In genomic region chr1:239805042-239805441, GRCh38 we compare ENCODE assay signal across 21 cellular contexts.
A peak's percentile ranks its signal among the peaks of the same experiment; 100 is the strongest.
DNase-seq lines count a peak whose midpoint lies in the region; ATAC-seq and TF ChIP-seq lines count a peak whose summit lies in the region.
"Had no signal": no experiment of that assay in that cellular context is flagged by ENCODE, and none has a peak within 500 bp of the region (broad histone marks: within the 10 kb centered on the region; RNA-seq: fewer than 3 reads in every experiment).

No MANE protein-coding gene starts in this region.

- H3K36me3 Mint-ChIP-seq in MCF 10A (ENCODE audit: insufficient read depth, unreplicated experiment) = no peaks in the 10 kb centered on the region
- no peaks in the 10 kb centered on the region for H3K36me3 Mint-ChIP-seq in endodermal cell (ENCODE audit: low read depth)
- H3K36me3 Mint-ChIP-seq: CD4-positive, CD25-positive, alpha-beta regulatory T cell had no signal

- H3K27ac Mint-ChIP-seq in MCF 10A (ENCODE audit: low read depth, unreplicated experiment) = no peak overlapping the region
- H3K27ac Mint-ChIP-seq in endodermal cell = no peak overlapping the region
- H3K27ac Mint-ChIP-seq: CD4-positive, CD25-positive, alpha-beta regulatory T cell had no signal

- no peak overlapping the region for H3K27ac ChIP-seq in breast epithelium
- no peak overlapping the region for H3K27ac ChIP-seq in endodermal cell (ENCODE audit: low read depth, low read length)
- no peak overlapping the region for H3K27ac ChIP-seq in testis
- H3K27ac ChIP-seq: HL-60, SJCRH30 had no signal

- WGBS in endodermal cell (ENCODE audit: insufficient coverage in 1 of 2, insufficient read length in 1 of 2), 2 experiments = 92 to 100% methylated on average over 2 to 4 of the region's 4 CpGs
- WGBS in testis, 2 donors = 94 to 100% methylated on average over 4 of the region's 4 CpGs

- H3K27me3 Mint-ChIP-seq in MCF 10A (ENCODE audit: insufficient read depth, unreplicated experiment) = no peaks in the 10 kb centered on the region
- no peaks in the 10 kb centered on the region for H3K27me3 Mint-ChIP-seq in endodermal cell (ENCODE audit: insufficient read depth)

- DNase-seq in MCF 10A (ENCODE audit: unreplicated experiment) = peak; percentile 82
- DNase-seq in breast epithelium (ENCODE audit: low spot score in 2 of 2) = no peak
- no peak for DNase-seq in omental fat pad (ENCODE audit: low spot score)
- DNase-seq in endodermal cell = no peak
- DNase-seq in NCI-H748 treated with DMSO at 0.1 percent for 48 hours (lab: John Stamatoyannopoulos, UW) = no peak
- DNase-seq in testis = no peak
- DNase-seq: 8988T; ACHN; CD4-positive, CD25-positive, alpha-beta regulatory T cell; NCI-H1092; NCI-H1417 treated with DMSO at 0.1 percent for 48 hours; NCI-H1694 treated with DMSO at 0.1 percent for 48 hours; NCI-H2081; NCI-H2227 treated with DMSO at 0.1 percent for 48 hours; NCI-H510A; NCI-H69; SJCRH30 had no signal

- intact Hi-C loops in MCF 10A (cut with micrococcal nuclease) (no loop called here), breast epithelium (cut with DNase I; ENCODE audit: low total_unique reads) (no loop called here), testis (cut with DNase I; ENCODE audit: low total_unique reads) (no loop called here)

- H3K4me1 Mint-ChIP-seq in MCF 10A (ENCODE audit: insufficient read depth, unreplicated experiment) = peaks cover 11% of the 10 kb centered on the region
- H3K4me1 Mint-ChIP-seq in endodermal cell = peaks cover 10% of the 10 kb centered on the region

- H3K4me3 ChIP-seq in breast epithelium (no peak overlapping the region), endodermal cell (ENCODE audit: low read length) (no peak overlapping the region), testis (no peak overlapping the region)
- H3K4me3 ChIP-seq: SJCRH30 had no signal

- H3K27me3 ChIP-seq in breast epithelium = no peaks in the 10 kb centered on the region
- H3K27me3 ChIP-seq in endodermal cell (ENCODE audit: control insufficient read depth, insufficient read depth, low read length, poor library complexity, severe bottlenecking) = no peaks in the 10 kb centered on the region
- H3K27me3 ChIP-seq in testis = no peaks in the 10 kb centered on the region
- H3K27me3 ChIP-seq: SJCRH30 had no signal

- BruUV-seq in MCF 10A (replicated peaks; lab: Mats Ljungman, UMichigan) = no TSS peak

- H3K9me3 Mint-ChIP-seq in MCF 10A (ENCODE audit: unreplicated experiment) (no peaks in the 10 kb centered on the region), endodermal cell (no peaks in the 10 kb centered on the region)
- H3K9me3 Mint-ChIP-seq: CD4-positive, CD25-positive, alpha-beta regulatory T cell had no signal

- H3K36me3 ChIP-seq in breast epithelium = no peaks in the 10 kb centered on the region
- H3K36me3 ChIP-seq in endodermal cell (ENCODE audit: control insufficient read depth, insufficient read depth, low read length) = no peaks in the 10 kb centered on the region
- H3K36me3 ChIP-seq in testis (ENCODE audit: low read depth, missing control alignments) = no peaks in the 10 kb centered on the region
- H3K36me3 ChIP-seq: SJCRH30 had no signal

- H3K9me3 ChIP-seq in breast epithelium (no peaks in the 10 kb centered on the region), endodermal cell (ENCODE audit: control insufficient read depth, low read length) (no peaks in the 10 kb centered on the region), testis (no peaks in the 10 kb centered on the region)
- H3K9me3 ChIP-seq: SJCRH30 had no signal

- POLR2A ChIA-PET in MCF 10A (lab: Yijun Ruan, JAX) = interaction anchor here (1.3 to 3.2 kb wide), 2 partner anchors 10 to 93 kb away, joined by 3 to 24 read pairs; no protein-coding TSS in a partner anchor

- no peaks in the 10 kb centered on the region for H3K4me1 ChIP-seq in breast epithelium
- H3K4me1 ChIP-seq in endodermal cell (ENCODE audit: control insufficient read depth, insufficient read depth, low read length) = peaks cover 2% of the 10 kb centered on the region
- no peaks in the 10 kb centered on the region for H3K4me1 ChIP-seq in testis

- no peak overlapping the region for H3K9ac ChIP-seq in endodermal cell (ENCODE audit: extremely low read depth, low read length, poor library complexity, severe bottlenecking)

- TF ChIP-seq POLR2A in breast epithelium (IDR thresholded peaks at IDR 0.05) (no peak), testis (IDR thresholded peaks at IDR 0.05) (no peak)

- H3K4me3 Mint-ChIP-seq in MCF 10A (ENCODE audit: unreplicated experiment) (no peak overlapping the region), endodermal cell (no peak overlapping the region)
- H3K4me3 Mint-ChIP-seq: CD4-positive, CD25-positive, alpha-beta regulatory T cell had no signal

- TF ChIP-seq CTCF in MCF 10A (IDR thresholded peaks at IDR 0.05; ENCODE audit: unreplicated experiment) = no peak
- TF ChIP-seq CTCF in breast epithelium (IDR thresholded peaks at IDR 0.05) = no peak
- no peak for TF ChIP-seq CTCF in omental fat pad (IDR thresholded peaks at IDR 0.05)
- no peak for TF ChIP-seq CTCF in endodermal cell (conservative IDR thresholded peaks at IDR 0.05)
- no peak for TF ChIP-seq CTCF in testis (IDR thresholded peaks at IDR 0.05)

- ATAC-seq in esophagus mucosa (peak; percentile 96), omental fat pad (ENCODE audit: low FRiP score) (peak; percentile 57), HG02884 (IDR thresholded peaks at IDR 0.05; ENCODE audit: unreplicated experiment) (no peak)
- ATAC-seq: SK-N-SH treated with all-trans-retinoic acid at 6 μM for 48 hours had no signal

- CTCF ChIA-PET in MCF 10A (lab: Yijun Ruan, JAX) = interaction anchor here (0.6 to 7.0 kb wide), 5 partner anchors 10 to 1953 kb away, joined by 3 to 60 read pairs (median 5); no protein-coding TSS in a partner anchor
